Comparison of ENCODE assay signal across 1 cellular context in genomic region chr11:6438979-6439571, GRCh38.
TF ChIP-seq lines count a peak whose summit lies in the region.

No MANE protein-coding gene starts in this region.

TF ChIP-seq in K562, 482 proteins besides CTCF, POLR2A, EP300 and RAD21 (continued from another document):
- TF ChIP-seq, protein P1, sequence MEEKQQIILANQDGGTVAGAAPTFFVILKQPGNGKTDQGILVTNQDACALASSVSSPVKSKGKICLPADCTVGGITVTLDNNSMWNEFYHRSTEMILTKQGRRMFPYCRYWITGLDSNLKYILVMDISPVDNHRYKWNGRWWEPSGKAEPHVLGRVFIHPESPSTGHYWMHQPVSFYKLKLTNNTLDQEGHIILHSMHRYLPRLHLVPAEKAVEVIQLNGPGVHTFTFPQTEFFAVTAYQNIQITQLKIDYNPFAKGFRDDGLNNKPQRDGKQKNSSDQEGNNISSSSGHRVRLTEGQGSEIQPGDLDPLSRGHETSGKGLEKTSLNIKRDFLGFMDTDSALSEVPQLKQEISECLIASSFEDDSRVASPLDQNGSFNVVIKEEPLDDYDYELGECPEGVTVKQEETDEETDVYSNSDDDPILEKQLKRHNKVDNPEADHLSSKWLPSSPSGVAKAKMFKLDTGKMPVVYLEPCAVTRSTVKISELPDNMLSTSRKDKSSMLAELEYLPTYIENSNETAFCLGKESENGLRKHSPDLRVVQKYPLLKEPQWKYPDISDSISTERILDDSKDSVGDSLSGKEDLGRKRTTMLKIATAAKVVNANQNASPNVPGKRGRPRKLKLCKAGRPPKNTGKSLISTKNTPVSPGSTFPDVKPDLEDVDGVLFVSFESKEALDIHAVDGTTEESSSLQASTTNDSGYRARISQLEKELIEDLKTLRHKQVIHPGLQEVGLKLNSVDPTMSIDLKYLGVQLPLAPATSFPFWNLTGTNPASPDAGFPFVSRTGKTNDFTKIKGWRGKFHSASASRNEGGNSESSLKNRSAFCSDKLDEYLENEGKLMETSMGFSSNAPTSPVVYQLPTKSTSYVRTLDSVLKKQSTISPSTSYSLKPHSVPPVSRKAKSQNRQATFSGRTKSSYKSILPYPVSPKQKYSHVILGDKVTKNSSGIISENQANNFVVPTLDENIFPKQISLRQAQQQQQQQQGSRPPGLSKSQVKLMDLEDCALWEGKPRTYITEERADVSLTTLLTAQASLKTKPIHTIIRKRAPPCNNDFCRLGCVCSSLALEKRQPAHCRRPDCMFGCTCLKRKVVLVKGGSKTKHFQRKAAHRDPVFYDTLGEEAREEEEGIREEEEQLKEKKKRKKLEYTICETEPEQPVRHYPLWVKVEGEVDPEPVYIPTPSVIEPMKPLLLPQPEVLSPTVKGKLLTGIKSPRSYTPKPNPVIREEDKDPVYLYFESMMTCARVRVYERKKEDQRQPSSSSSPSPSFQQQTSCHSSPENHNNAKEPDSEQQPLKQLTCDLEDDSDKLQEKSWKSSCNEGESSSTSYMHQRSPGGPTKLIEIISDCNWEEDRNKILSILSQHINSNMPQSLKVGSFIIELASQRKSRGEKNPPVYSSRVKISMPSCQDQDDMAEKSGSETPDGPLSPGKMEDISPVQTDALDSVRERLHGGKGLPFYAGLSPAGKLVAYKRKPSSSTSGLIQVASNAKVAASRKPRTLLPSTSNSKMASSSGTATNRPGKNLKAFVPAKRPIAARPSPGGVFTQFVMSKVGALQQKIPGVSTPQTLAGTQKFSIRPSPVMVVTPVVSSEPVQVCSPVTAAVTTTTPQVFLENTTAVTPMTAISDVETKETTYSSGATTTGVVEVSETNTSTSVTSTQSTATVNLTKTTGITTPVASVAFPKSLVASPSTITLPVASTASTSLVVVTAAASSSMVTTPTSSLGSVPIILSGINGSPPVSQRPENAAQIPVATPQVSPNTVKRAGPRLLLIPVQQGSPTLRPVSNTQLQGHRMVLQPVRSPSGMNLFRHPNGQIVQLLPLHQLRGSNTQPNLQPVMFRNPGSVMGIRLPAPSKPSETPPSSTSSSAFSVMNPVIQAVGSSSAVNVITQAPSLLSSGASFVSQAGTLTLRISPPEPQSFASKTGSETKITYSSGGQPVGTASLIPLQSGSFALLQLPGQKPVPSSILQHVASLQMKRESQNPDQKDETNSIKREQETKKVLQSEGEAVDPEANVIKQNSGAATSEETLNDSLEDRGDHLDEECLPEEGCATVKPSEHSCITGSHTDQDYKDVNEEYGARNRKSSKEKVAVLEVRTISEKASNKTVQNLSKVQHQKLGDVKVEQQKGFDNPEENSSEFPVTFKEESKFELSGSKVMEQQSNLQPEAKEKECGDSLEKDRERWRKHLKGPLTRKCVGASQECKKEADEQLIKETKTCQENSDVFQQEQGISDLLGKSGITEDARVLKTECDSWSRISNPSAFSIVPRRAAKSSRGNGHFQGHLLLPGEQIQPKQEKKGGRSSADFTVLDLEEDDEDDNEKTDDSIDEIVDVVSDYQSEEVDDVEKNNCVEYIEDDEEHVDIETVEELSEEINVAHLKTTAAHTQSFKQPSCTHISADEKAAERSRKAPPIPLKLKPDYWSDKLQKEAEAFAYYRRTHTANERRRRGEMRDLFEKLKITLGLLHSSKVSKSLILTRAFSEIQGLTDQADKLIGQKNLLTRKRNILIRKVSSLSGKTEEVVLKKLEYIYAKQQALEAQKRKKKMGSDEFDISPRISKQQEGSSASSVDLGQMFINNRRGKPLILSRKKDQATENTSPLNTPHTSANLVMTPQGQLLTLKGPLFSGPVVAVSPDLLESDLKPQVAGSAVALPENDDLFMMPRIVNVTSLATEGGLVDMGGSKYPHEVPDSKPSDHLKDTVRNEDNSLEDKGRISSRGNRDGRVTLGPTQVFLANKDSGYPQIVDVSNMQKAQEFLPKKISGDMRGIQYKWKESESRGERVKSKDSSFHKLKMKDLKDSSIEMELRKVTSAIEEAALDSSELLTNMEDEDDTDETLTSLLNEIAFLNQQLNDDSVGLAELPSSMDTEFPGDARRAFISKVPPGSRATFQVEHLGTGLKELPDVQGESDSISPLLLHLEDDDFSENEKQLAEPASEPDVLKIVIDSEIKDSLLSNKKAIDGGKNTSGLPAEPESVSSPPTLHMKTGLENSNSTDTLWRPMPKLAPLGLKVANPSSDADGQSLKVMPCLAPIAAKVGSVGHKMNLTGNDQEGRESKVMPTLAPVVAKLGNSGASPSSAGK (IDR thresholded peaks at IDR 0.05), result no peak
- TF ChIP-seq, protein P2, sequence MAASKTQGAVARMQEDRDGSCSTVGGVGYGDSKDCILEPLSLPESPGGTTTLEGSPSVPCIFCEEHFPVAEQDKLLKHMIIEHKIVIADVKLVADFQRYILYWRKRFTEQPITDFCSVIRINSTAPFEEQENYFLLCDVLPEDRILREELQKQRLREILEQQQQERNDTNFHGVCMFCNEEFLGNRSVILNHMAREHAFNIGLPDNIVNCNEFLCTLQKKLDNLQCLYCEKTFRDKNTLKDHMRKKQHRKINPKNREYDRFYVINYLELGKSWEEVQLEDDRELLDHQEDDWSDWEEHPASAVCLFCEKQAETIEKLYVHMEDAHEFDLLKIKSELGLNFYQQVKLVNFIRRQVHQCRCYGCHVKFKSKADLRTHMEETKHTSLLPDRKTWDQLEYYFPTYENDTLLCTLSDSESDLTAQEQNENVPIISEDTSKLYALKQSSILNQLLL (CRISPR knock-in tag; IDR thresholded peaks at IDR 0.05; ENCODE audit: borderline replicate concordance), result no peak
- no peak for TF ChIP-seq ZBTB43 (CRISPR knock-in tag; IDR thresholded peaks at IDR 0.05)
- TF ChIP-seq CBFA2T3 (IDR thresholded peaks at IDR 0.05), result no peak
- no peak for TF ChIP-seq ARID2 (IDR thresholded peaks at IDR 0.05)
- TF ChIP-seq, protein P3, sequence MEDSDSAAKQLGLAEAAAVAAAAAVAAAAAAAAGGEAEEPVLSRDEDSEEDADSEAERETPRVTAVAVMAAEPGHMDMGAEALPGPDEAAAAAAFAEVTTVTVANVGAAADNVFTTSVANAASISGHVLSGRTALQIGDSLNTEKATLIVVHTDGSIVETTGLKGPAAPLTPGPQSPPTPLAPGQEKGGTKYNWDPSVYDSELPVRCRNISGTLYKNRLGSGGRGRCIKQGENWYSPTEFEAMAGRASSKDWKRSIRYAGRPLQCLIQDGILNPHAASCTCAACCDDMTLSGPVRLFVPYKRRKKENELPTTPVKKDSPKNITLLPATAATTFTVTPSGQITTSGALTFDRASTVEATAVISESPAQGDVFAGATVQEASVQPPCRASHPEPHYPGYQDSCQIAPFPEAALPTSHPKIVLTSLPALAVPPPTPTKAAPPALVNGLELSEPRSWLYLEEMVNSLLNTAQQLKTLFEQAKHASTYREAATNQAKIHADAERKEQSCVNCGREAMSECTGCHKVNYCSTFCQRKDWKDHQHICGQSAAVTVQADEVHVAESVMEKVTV (CRISPR knock-in tag; IDR thresholded peaks at IDR 0.05), result 0 out of 2 replicates have a peak, but pooled peaks have one; percentile 26
- peak; percentile 23; the same call in 1 of the 2 replicates for TF ChIP-seq PKNOX1 (IDR thresholded peaks at IDR 0.05)
- TF ChIP-seq CHD2 (IDR thresholded peaks at IDR 0.05; ENCODE audit: low read depth, low read length), result no peak
- 0 out of 2 replicates have a peak, but pooled peaks have one; percentile 12 for TF ChIP-seq JUND (IDR thresholded peaks at IDR 0.05; ENCODE audit: borderline replicate concordance, low read depth, low read length)
- TF ChIP-seq JUND (tag; IDR thresholded peaks at IDR 0.05; ENCODE audit: borderline replicate concordance, low read depth, low read length), result no peak
- TF ChIP-seq RBM17 (IDR thresholded peaks at IDR 0.05; ENCODE audit: borderline replicate concordance, low read depth, low read length), result no peak
- no peak for TF ChIP-seq ELF1 (tag; IDR thresholded peaks at IDR 0.05)
- TF ChIP-seq, protein P4, sequence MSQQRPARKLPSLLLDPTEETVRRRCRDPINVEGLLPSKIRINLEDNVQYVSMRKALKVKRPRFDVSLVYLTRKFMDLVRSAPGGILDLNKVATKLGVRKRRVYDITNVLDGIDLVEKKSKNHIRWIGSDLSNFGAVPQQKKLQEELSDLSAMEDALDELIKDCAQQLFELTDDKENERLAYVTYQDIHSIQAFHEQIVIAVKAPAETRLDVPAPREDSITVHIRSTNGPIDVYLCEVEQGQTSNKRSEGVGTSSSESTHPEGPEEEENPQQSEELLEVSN (IDR thresholded peaks at IDR 0.05; ENCODE audit: borderline replicate concordance in 1 of 2, extremely low read depth in 1 of 2, insufficient read depth in 1 of 2, insufficient read length in 1 of 2, low read depth in 1 of 2, low read length in 1 of 2, poor library complexity in 1 of 2, severe bottlenecking in 1 of 2), result no peak
- no peak for TF ChIP-seq TRIM25 (IDR thresholded peaks at IDR 0.05; ENCODE audit: borderline replicate concordance)
- TF ChIP-seq RBFOX2 (IDR thresholded peaks at IDR 0.05; ENCODE audit: low read depth, low read length), result no peak
- no peak for TF ChIP-seq ZNF282 (CRISPR knock-in tag; IDR thresholded peaks at IDR 0.05)
